9 cellular contexts compared by ENCODE assay signal in the genomic region with DNA sequence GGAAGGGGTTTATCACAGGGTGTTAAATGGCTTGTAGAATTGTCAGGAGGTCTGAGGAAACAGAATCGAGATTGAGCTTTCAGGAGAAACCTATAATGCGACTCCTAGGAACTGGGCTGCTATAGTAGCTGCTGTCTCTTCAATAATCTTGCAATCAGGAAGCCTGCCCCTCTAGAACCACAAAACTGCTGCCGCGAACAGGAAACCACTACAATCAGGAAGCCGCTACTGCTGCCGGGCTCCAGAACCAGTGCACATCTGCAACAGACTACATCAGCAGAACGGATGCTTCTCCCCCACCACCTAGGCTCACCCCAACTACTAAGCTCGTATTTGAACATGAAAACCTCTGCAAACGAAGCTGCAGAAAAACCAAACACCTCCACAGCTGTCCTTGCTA. TPM values are rescaled to one million over a fixed set of nuclear protein-coding genes. Genes with fewer than 3 reads are reported as not detected.
A peak's percentile ranks its signal among the peaks of the same experiment; 100 is the strongest.
DNase-seq lines count a peak whose midpoint lies in the region; ATAC-seq and TF ChIP-seq lines count a peak whose summit lies in the region.
"Had no signal": no experiment of that assay in that cellular context is flagged by ENCODE, and none has a peak within 500 bp of the region (broad histone marks: within the 10 kb centered on the region; RNA-seq: fewer than 3 reads in every experiment).

No MANE protein-coding gene starts in this region.

- H3K4me1 ChIP-seq in naive thymus-derived CD4-positive, alpha-beta T cell (ENCODE audit: control insufficient read depth in 2 of 2, insufficient read depth in 2 of 2, low read length in 2 of 2), result peaks cover 88 to 97% of the 10 kb centered on the region in 2 donors

- CTCF ChIA-PET in naive thymus-derived CD4-positive, alpha-beta T cell (lab: Charles Lee), result interaction anchor here (0.7 to 2.3 kb wide), 10 partner anchors 8 to 494 kb away, joined by 3 to 9 read pairs (median 5); no protein-coding TSS in a partner anchor

- no peaks in the 10 kb centered on the region for H3K27me3 Mint-ChIP-seq in activated T-cell treated with anti-CD3 and anti-CD28 coated beads, Interleukin-2, amount 50 U/mL, for 4 hours (ENCODE audit: low read depth)
- no peaks in the 10 kb centered on the region for H3K27me3 Mint-ChIP-seq in naive thymus-derived CD4-positive, alpha-beta T cell
- H3K27me3 Mint-ChIP-seq in mesothelial cell of epicardium (ENCODE audit: low read depth), result no peaks in the 10 kb centered on the region

- H3K4me3 Mint-ChIP-seq in activated T-cell treated with anti-CD3 and anti-CD28 coated beads, Interleukin-2, amount 50 U/mL, for 4 hours, result no peak overlapping the region
- no peak overlapping the region for H3K4me3 Mint-ChIP-seq in naive thymus-derived CD4-positive, alpha-beta T cell
- no peak overlapping the region for H3K4me3 Mint-ChIP-seq in mesothelial cell of epicardium

- intact Hi-C loops in naive thymus-derived CD4-positive, alpha-beta T cell (cut with micrococcal nuclease), result loop anchor here (1.0 to 5.0 kb wide), 14 partner anchors 9 to 511 kb away; a partner anchor contains a TSS

- no peak for TF ChIP-seq POLR2A in NB4 (IDR thresholded peaks at IDR 0.05; ENCODE audit: extremely low read depth, insufficient read length)

- TF ChIP-seq CTCF in GM20000 (IDR thresholded peaks at IDR 0.05; ENCODE audit: extremely low read depth, missing control alignments) (no peak), NB4 (IDR thresholded peaks at IDR 0.05; ENCODE audit: low read depth, low read length) (no peak), mesothelial cell of epicardium (IDR thresholded peaks at IDR 0.05; ENCODE audit: unreplicated experiment) (no peak)

- POLR2A ChIA-PET in naive thymus-derived CD4-positive, alpha-beta T cell (lab: Charles Lee), result interaction anchor here (1.0 to 2.8 kb wide), 11 partner anchors 10 to 76 kb away, joined by 3 to 34 read pairs (median 5); a partner anchor contains a TSS

- ATAC-seq in activated T-cell treated with anti-CD3 and anti-CD28 coated beads, Interleukin-2, amount 50 U/mL, for 4 hours, result peak; percentile 55 to 58
- peak; percentile 95 for ATAC-seq in naive thymus-derived CD4-positive, alpha-beta T cell

- peaks cover 7% of the 10 kb centered on the region for H3K9me3 Mint-ChIP-seq in activated T-cell treated with anti-CD3 and anti-CD28 coated beads, Interleukin-2, amount 50 U/mL, for 4 hours
- peaks cover 0 to 22% (median 0%) of the 10 kb centered on the region in 11 donors for H3K9me3 Mint-ChIP-seq in naive thymus-derived CD4-positive, alpha-beta T cell
- H3K9me3 Mint-ChIP-seq in mesothelial cell of epicardium, result no peaks in the 10 kb centered on the region

- peaks cover 27% of the 10 kb centered on the region for H3K4me1 Mint-ChIP-seq in activated T-cell treated with anti-CD3 and anti-CD28 coated beads, Interleukin-2, amount 50 U/mL, for 4 hours (ENCODE audit: low read depth)
- peaks cover 0 to 49% (median 29%) of the 10 kb centered on the region in 7 donors for H3K4me1 Mint-ChIP-seq in naive thymus-derived CD4-positive, alpha-beta T cell
- peaks cover 19% of the 10 kb centered on the region for H3K4me1 Mint-ChIP-seq in mesothelial cell of epicardium

- no peak overlapping the region for H3K27ac Mint-ChIP-seq in naive thymus-derived CD4-positive, alpha-beta T cell
- no peak overlapping the region for H3K27ac Mint-ChIP-seq in mesothelial cell of epicardium

- H3K27ac ChIP-seq in naive thymus-derived CD4-positive, alpha-beta T cell (ENCODE audit: low read depth, low read length), result peak overlapping the region; percentile 15
- H3K27ac ChIP-seq: thoracic aorta had no signal

- no peaks in the 10 kb centered on the region for H3K27me3 ChIP-seq in naive thymus-derived CD4-positive, alpha-beta T cell (ENCODE audit: control insufficient read depth in 2 of 2, insufficient read depth in 2 of 2, low read length in 2 of 2)

- H3K36me3 Mint-ChIP-seq in activated T-cell treated with anti-CD3 and anti-CD28 coated beads, Interleukin-2, amount 50 U/mL, for 4 hours (ENCODE audit: insufficient read depth), result peaks cover 37% of the 10 kb centered on the region
- H3K36me3 Mint-ChIP-seq in naive thymus-derived CD4-positive, alpha-beta T cell, result peaks cover 13 to 52% (median 38%) of the 10 kb centered on the region in 5 donors
- H3K36me3 Mint-ChIP-seq in mesothelial cell of epicardium, result no peaks in the 10 kb centered on the region

- no peak overlapping the region for H3K4me3 ChIP-seq in NB4 (ENCODE audit: low read depth, low read length)
- H3K4me3 ChIP-seq in naive thymus-derived CD4-positive, alpha-beta T cell (ENCODE audit: low read length), result peak overlapping the region; percentile 18
- H3K4me3 ChIP-seq: thoracic aorta had no signal

- DNase-seq in GM20000 (ENCODE audit: low spot score) (peak; percentile 22), NB4 (ENCODE audit: low read depth) (peak; percentile 86), NCI-H82 (lab: John Stamatoyannopoulos, UW) (no peak), mesothelial cell of epicardium (ENCODE audit: low spot score in 2 of 2, unreplicated experiment in 2 of 2) (no peak), NCI-H2107 treated with DMSO at 0.1 percent for 48 hours (lab: John Stamatoyannopoulos, UW; ENCODE audit: unreplicated experiment) (no peak), NCI-H510A treated with DMSO at 0.1 percent for 48 hours (lab: John Stamatoyannopoulos, UW) (no peak)
- DNase-seq in activated T-cell treated with anti-CD3 and anti-CD28 coated beads, Interleukin-2, amount 50 U/mL, for 4 hours, result peak; percentile 66
- peak; percentile 37 to 93 (median 89) for DNase-seq in naive thymus-derived CD4-positive, alpha-beta T cell

- H3K9me3 ChIP-seq in naive thymus-derived CD4-positive, alpha-beta T cell (ENCODE audit: control insufficient read depth in 2 of 3, low read length in 3 of 3), result no peaks in the 10 kb centered on the region
- H3K9me3 ChIP-seq: thoracic aorta had no signal

- peaks cover 6 to 20% (median 9%) of the 10 kb centered on the region in 3 experiments for H3K36me3 ChIP-seq in naive thymus-derived CD4-positive, alpha-beta T cell (ENCODE audit: control insufficient read depth in 2 of 3, insufficient read depth in 3 of 3, low read length in 3 of 3)
- H3K36me3 ChIP-seq: thoracic aorta had no signal

RNA-seq across cellular contexts. Expression of a gene that starts 31.6 kb away (rescaled TPM):
- total RNA-seq in activated T-cell treated with anti-CD3 and anti-CD28 coated beads, Interleukin-2, amount 50 U/mL, for 4 hours, result 100 to 1,000 TPM; 130 to 192 (median 141) TPM
- 100 to 1,000 TPM in 1 of 5 experiments, 10 to 100 TPM in 4; 19.3 to 129 (median 31.5) TPM for total RNA-seq in naive thymus-derived CD4-positive, alpha-beta T cell
- polyA plus RNA-seq in naive thymus-derived CD4-positive, alpha-beta T cell, result 10 to 100 TPM; 35.4 to 86.2 TPM
- not detected in 3 replicates for total RNA-seq in mesothelial cell of epicardium

Comparison
In these comparisons a context has a peak if more than half of its experiments do, and no peak if none do; other contexts are left out.
1. DNase-seq: peak in GM20000 (single experiment), NB4 (single experiment), activated T-cell treated with anti-CD3 and anti-CD28 coated beads, Interleukin-2, amount 50 U/mL, for 4 hours (single experiment) and naive thymus-derived CD4-positive, alpha-beta T cell (9 of 9); none in NCI-H82 (single experiment), mesothelial cell of epicardium (0 of 2), NCI-H2107 treated with DMSO at 0.1 percent for 48 hours (single experiment) and NCI-H510A treated with DMSO at 0.1 percent for 48 hours (single experiment).
2. RNA of a gene that starts 31.6 kb away (total RNA-seq): 130 to 192 TPM in activated T-cell treated with anti-CD3 and anti-CD28 coated beads, Interleukin-2, amount 50 U/mL, for 4 hours and 19.3 to 129 TPM in naive thymus-derived CD4-positive, alpha-beta T cell; not detected in mesothelial cell of epicardium; every median in the first group is over 10 times any median in the second.